In genomic region chr7:150947761-150948680, GRCh38 we compare ENCODE assay signal across 12 cellular contexts. TPM values are rescaled to one million over a fixed set of nuclear protein-coding genes. Genes with fewer than 3 reads are reported as not detected.
DNase-seq lines count a peak whose midpoint lies in the region; ATAC-seq and TF ChIP-seq lines count a peak whose summit lies in the region.
"Had no signal": no experiment of that assay in that cellular context is flagged by ENCODE, and none has a peak within 500 bp of the region (broad histone marks: within the 10 kb centered on the region; RNA-seq: fewer than 3 reads in every experiment).

No MANE protein-coding gene starts in this region.

- peaks cover 9% of the 10 kb centered on the region for H3K79me1 ChIP-seq in trophoblast cell (ENCODE audit: low read length)

- H3K36me3 ChIP-seq in HUES64 (ENCODE audit: insufficient read depth, low read length) (no peaks in the 10 kb centered on the region), iPS-15b (ENCODE audit: control insufficient read depth, insufficient read depth, low read length) (no peaks in the 10 kb centered on the region), trophoblast cell (ENCODE audit: control insufficient read depth in 1 of 2, insufficient read depth in 2 of 2, low read length in 2 of 2) (no peaks in the 10 kb centered on the region)

- no peak overlapping the region for H2BK12ac ChIP-seq in trophoblast cell (ENCODE audit: low read length)

- POLR2A ChIA-PET in HEK293T (lab: Yijun Ruan, JAX) = interaction anchor here (1.1 kb wide), 1 partner anchor 11 kb away, joined by 4 read pairs; no protein-coding TSS in a partner anchor

- H4K12ac ChIP-seq in trophoblast cell (ENCODE audit: low read depth, low read length) = no peak overlapping the region

- no peak overlapping the region for H3K18ac ChIP-seq in trophoblast cell (ENCODE audit: low read length)

- 12% methylated on average over 33 of the region's 34 CpGs for WGBS in HUES64
- no CpG with 5 or more reads among the region's 34 CpGs for WGBS in trophoblast cell (ENCODE audit: extremely low coverage, insufficient coverage, insufficient read length)

- no peak overlapping the region for H2AK5ac ChIP-seq in trophoblast cell (ENCODE audit: low read length)

- H2BK5ac ChIP-seq in trophoblast cell (ENCODE audit: low read depth, low read length, poor library complexity) = no peak overlapping the region

- H2BK120ac ChIP-seq in trophoblast cell (ENCODE audit: insufficient read depth, low read length, poor library complexity) = peak overlapping the region; percentile 4

- no peaks in the 10 kb centered on the region for H3K79me2 ChIP-seq in trophoblast cell (ENCODE audit: control insufficient read depth, insufficient read depth, low read length, poor library complexity)

- CTCF ChIA-PET in HEK293T (lab: Yijun Ruan, JAX) = interaction anchor here (0.8 to 1.8 kb wide), 2 partner anchors 15 to 21 kb away, joined by 3 to 8 read pairs; no protein-coding TSS in a partner anchor

- H3K4me3 ChIP-seq in HUES64 (ENCODE audit: low read length) (peak overlapping the region; percentile 37), iPS-15b (ENCODE audit: low read depth, low read length) (peak overlapping the region; percentile 37), trophoblast cell (ENCODE audit: low read depth, low read length) (no peak overlapping the region)
- H3K4me3 ChIP-seq: psoas muscle had no signal

- H3K27me3 ChIP-seq in HUES64 (ENCODE audit: insufficient read depth, low read length) (peaks cover 34% of the 10 kb centered on the region), iPS-15b (ENCODE audit: control insufficient read depth, insufficient read depth, low read length) (peaks cover 8% of the 10 kb centered on the region), trophoblast cell (ENCODE audit: insufficient read depth, low read length) (no peaks in the 10 kb centered on the region)

- H3K14ac ChIP-seq in trophoblast cell (ENCODE audit: low read length) = peak overlapping the region; percentile 34

- H3K9ac ChIP-seq in HUES64 (ENCODE audit: low read depth, low read length) = no peak overlapping the region
- H3K9ac ChIP-seq in iPS-15b (ENCODE audit: low read depth, low read length) = no peak overlapping the region
- no peak overlapping the region for H3K9ac ChIP-seq in trophoblast cell (ENCODE audit: low read length)

- no peak overlapping the region for H4K8ac ChIP-seq in trophoblast cell (ENCODE audit: low read depth, low read length)

- H3K23ac ChIP-seq in trophoblast cell (ENCODE audit: low read length) = no peak overlapping the region

- H3K4me2 ChIP-seq in trophoblast cell (ENCODE audit: low read length) = no peak overlapping the region

- H4K91ac ChIP-seq in trophoblast cell (ENCODE audit: low read depth, low read length) = peak overlapping the region; percentile 53

- H3K4me1 ChIP-seq in HUES64 (ENCODE audit: insufficient read depth, low read length) (peaks cover 27% of the 10 kb centered on the region), iPS-15b (ENCODE audit: control insufficient read depth, insufficient read depth, low read length) (peaks cover 7% of the 10 kb centered on the region), trophoblast cell (ENCODE audit: control insufficient read depth in 1 of 2, insufficient read depth in 2 of 2, low read length in 2 of 2) (peaks cover 10 to 25% of the 10 kb centered on the region in 2 experiments)
- H3K4me1 ChIP-seq: psoas muscle had no signal

- H3K9me3 ChIP-seq in HUES64 (ENCODE audit: insufficient read depth, low read depth, low read length) (no peaks in the 10 kb centered on the region), iPS-15b (ENCODE audit: control insufficient read depth, insufficient read depth, low read length) (no peaks in the 10 kb centered on the region), trophoblast cell (ENCODE audit: insufficient read depth, low read depth, low read length) (peaks cover 11% of the 10 kb centered on the region)
- H3K9me3 ChIP-seq: psoas muscle had no signal

- ATAC-seq in GM18861 (IDR thresholded peaks at IDR 0.05; ENCODE audit: unreplicated experiment) = no peak
- ATAC-seq in omental fat pad (ENCODE audit: low FRiP score) = no peak
- ATAC-seq: psoas muscle had no signal

- peak; percentile 43 for DNase-seq in GM20000 (ENCODE audit: low spot score)
- DNase-seq in trophoblast cell = no peak
- no peak for DNase-seq in HEK293T (ENCODE audit: extremely low spot score)
- DNase-seq in omental fat pad (ENCODE audit: low spot score) = no peak
- DNase-seq: cerebellar nuclear complex, Karpas-422, NCI-H1436 treated with DMSO at 0.1 percent for 48 hours, NCI-H2227 treated with DMSO at 0.1 percent for 48 hours had no signal

- TF ChIP-seq CTCF in GM20000 (IDR thresholded peaks at IDR 0.05; ENCODE audit: extremely low read depth, missing control alignments) (no peak), omental fat pad (IDR thresholded peaks at IDR 0.05) (no peak)

- no peak overlapping the region for H3K27ac ChIP-seq in HUES64 (ENCODE audit: low read depth, low read length)
- no peak overlapping the region for H3K27ac ChIP-seq in trophoblast cell (ENCODE audit: low read depth, low read length)
- H3K27ac ChIP-seq: psoas muscle had no signal

- H2AFZ ChIP-seq in trophoblast cell (ENCODE audit: insufficient read depth, low read length, poor library complexity) = no peak overlapping the region

- H3K4ac ChIP-seq in trophoblast cell (ENCODE audit: low read depth, low read length) = no peak overlapping the region

TF ChIP-seq in HEK293T, 16 proteins besides CTCF, POLR2A, EP300 and RAD21:
- no peak for TF ChIP-seq TARDBP (IDR thresholded peaks at IDR 0.05)
- TF ChIP-seq HDGF (IDR thresholded peaks at IDR 0.05; ENCODE audit: borderline replicate concordance) = no peak
- no peak for TF ChIP-seq SUZ12 (IDR thresholded peaks at IDR 0.05)
- TF ChIP-seq ELF4 (IDR thresholded peaks at IDR 0.05) = no peak
- TF ChIP-seq PKNOX1 (IDR thresholded peaks at IDR 0.05) = no peak
- TF ChIP-seq SP1 (IDR thresholded peaks at IDR 0.05) = no peak
- no peak for TF ChIP-seq CTBP1 (IDR thresholded peaks at IDR 0.05; ENCODE audit: borderline replicate concordance)

RNA-seq across cellular contexts. Expression of gene KCNH2, which starts 30.1 kb away (rescaled TPM):
- polyA plus RNA-seq in HUES64 (2013, experiment 1 of 2) = 5.3 TPM
- 8.0 TPM for polyA plus RNA-seq in HUES64 (2013, experiment 2 of 2)
- polyA plus RNA-seq in trophoblast cell (2013) = 1.4 and 1.5 TPM in 2 replicates
- total RNA-seq in omental fat pad = under 1 TPM; 0.12 to 0.56 (median 0.47) TPM

RNA-seq across cellular contexts. Expression of gene NOS3, which starts 42.8 kb away (rescaled TPM):
- 6.1 TPM for polyA plus RNA-seq in HUES64 (2013, experiment 1 of 2)
- polyA plus RNA-seq in HUES64 (2013, experiment 2 of 2) = 9.2 TPM
- 3.1 and 3.4 TPM in 2 replicates for polyA plus RNA-seq in trophoblast cell (2013)
- 10 to 100 TPM; 11.2 to 75.3 (median 25.2) TPM for total RNA-seq in omental fat pad
